ENCODE assay signal across 7 cellular contexts in the genomic region with DNA sequence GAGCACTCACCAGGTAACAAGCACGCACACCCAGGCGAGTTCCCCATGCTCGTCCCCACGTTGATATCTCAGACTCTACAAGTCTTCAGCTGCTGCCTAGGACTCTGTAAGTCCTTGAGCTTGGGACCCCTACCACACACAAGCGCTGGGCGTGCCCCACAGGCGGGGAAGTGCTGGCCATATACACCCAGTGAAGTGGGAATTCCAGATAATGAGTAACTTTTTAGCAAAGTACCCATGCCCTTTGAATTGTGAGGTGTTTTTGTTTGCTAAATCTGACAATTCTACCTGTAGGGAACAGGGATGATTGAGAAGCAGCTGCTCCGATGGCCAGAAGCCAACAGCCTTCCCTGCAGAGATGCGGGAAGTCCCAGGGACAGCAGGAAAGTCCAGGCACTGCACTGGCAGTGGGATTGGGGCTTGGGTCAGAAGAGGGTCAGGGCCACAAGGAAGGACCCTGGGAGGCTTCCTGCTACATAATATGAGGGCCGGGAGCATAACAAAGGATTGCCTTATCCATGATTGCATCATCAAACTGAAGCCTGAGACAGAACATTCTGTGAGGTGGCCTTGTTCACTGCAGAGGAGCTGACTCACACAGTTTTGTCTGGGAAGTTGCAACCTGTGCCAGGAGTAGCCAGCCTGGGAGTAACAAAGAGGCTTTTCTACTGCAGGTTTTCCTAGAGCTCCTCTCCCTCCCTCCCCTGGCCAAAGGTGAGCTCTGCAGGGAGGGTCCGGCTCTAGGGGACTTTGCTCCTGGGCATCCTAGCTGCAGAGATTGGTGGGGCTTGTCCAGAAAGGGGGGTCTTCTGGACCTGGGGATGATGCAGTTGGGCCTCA. TPM values are rescaled to one million over a fixed set of nuclear protein-coding genes. Genes with fewer than 3 reads are reported as not detected.
DNase-seq lines count a peak whose midpoint lies in the region; ATAC-seq and TF ChIP-seq lines count a peak whose summit lies in the region.

No MANE protein-coding gene starts in this region.

- H4K20me1 ChIP-seq in mammary epithelial cell (ENCODE audit: insufficient read depth, low read length), result no peaks in the 10 kb centered on the region

- H3K27ac Mint-ChIP-seq in activated CD4-positive, alpha-beta T cell treated with anti-CD3 and anti-CD28 coated beads, Interleukin-2, amount 10 ng/mL, durations not matched to agents 7 days and 5 days, result no peak overlapping the region
- no peak overlapping the region for H3K27ac Mint-ChIP-seq in activated naive CD8-positive, alpha-beta T cell treated with anti-CD3 and anti-CD28 coated beads, Interleukin-2, amount 50 U/mL, for 24 hours

- POLR2A ChIA-PET in activated CD4-positive, alpha-beta T cell treated with anti-CD3 and anti-CD28 coated beads, Interleukin-2, amount 10 ng/mL, durations not matched to agents 7 days and 5 days (lab: Charles Lee), result interaction anchor here (0.6 kb wide), 1 partner anchor 392 kb away, joined by 3 read pairs; no protein-coding TSS in a partner anchor

- H3K36me3 Mint-ChIP-seq in activated CD4-positive, alpha-beta T cell treated with anti-CD3 and anti-CD28 coated beads, Interleukin-2, amount 10 ng/mL, durations not matched to agents 7 days and 5 days (ENCODE audit: low read depth), result no peaks in the 10 kb centered on the region
- H3K36me3 Mint-ChIP-seq in activated naive CD8-positive, alpha-beta T cell treated with anti-CD3 and anti-CD28 coated beads, Interleukin-2, amount 50 U/mL, for 24 hours (ENCODE audit: low read depth), result no peaks in the 10 kb centered on the region

- DNase-seq in mammary epithelial cell (peak; percentile 99), left kidney (ENCODE audit: low read depth, low spot score) (peak; percentile 68), tibial artery (peak; percentile 79 to 83), DMS79 treated with DMSO at 0.1 percent for 48 hours (lab: John Stamatoyannopoulos, UW) (no peak)
- no peak for DNase-seq in activated CD4-positive, alpha-beta T cell treated with anti-CD3 and anti-CD28 coated beads, Interleukin-2, amount 10 ng/mL, durations not matched to agents 7 days and 5 days
- DNase-seq in activated naive CD8-positive, alpha-beta T cell treated with anti-CD3 and anti-CD28 coated beads, Interleukin-2, amount 50 U/mL, for 24 hours, result no peak

- peak overlapping the region; percentile 93 for H3K27ac ChIP-seq in mammary epithelial cell (ENCODE audit: insufficient read depth, low read depth, low read length)
- peak overlapping the region; percentile 70 to 74 for H3K27ac ChIP-seq in tibial artery

- peaks cover 43% of the 10 kb centered on the region for H3K4me1 ChIP-seq in mammary epithelial cell (ENCODE audit: insufficient read depth, low read length)
- peaks cover 0 to 44% (median 29%) of the 10 kb centered on the region in 4 donors for H3K4me1 ChIP-seq in tibial artery

- peak overlapping the region; percentile 73 for H2AFZ ChIP-seq in mammary epithelial cell (ENCODE audit: low read depth, low read length)

- intact Hi-C loops in mammary epithelial cell (cut with micrococcal nuclease) (loop anchor here (1.0 kb wide), 1 partner anchor 11 kb away; no protein-coding TSS in a partner anchor), tibial artery (cut with DNase I; ENCODE audit: low total_unique reads) (no loop called here)

- H3K79me2 ChIP-seq in mammary epithelial cell (ENCODE audit: insufficient read depth, low read length), result no peaks in the 10 kb centered on the region

- 4% methylated on average over 10 of the region's 11 CpGs for WGBS in mammary epithelial cell (ENCODE audit: low coverage, missing lambda C conversion rate)

- CTCF ChIA-PET in mammary epithelial cell (lab: Charles Lee; ENCODE audit: low non-redundant PET), result no interaction called here
- CTCF ChIA-PET in activated CD4-positive, alpha-beta T cell treated with anti-CD3 and anti-CD28 coated beads, Interleukin-2, amount 10 ng/mL, durations not matched to agents 7 days and 5 days (lab: Charles Lee), result no interaction called here

- no TSS peak for BruUV-seq in mammary epithelial cell (replicated peaks; lab: Mats Ljungman, UMichigan)

- no peak for ATAC-seq in activated naive CD8-positive, alpha-beta T cell treated with anti-CD3 and anti-CD28 coated beads, Interleukin-2, amount 50 U/mL, for 24 hours

- H3K9me3 ChIP-seq in mammary epithelial cell (replicated peaks; ENCODE audit: insufficient read depth, low read length) (no peaks in the 10 kb centered on the region), tibial artery (no peaks in the 10 kb centered on the region)

- peak overlapping the region in 1 of 3 experiments; percentile 8 for H3K4me3 ChIP-seq in mammary epithelial cell (replicated peaks in 1 of 3; ENCODE audit: insufficient read depth in 1 of 3, low read depth in 2 of 3, low read length in 3 of 3)
- H3K4me3 ChIP-seq in tibial artery, result no peak overlapping the region

- H3K27me3 Mint-ChIP-seq in activated CD4-positive, alpha-beta T cell treated with anti-CD3 and anti-CD28 coated beads, Interleukin-2, amount 10 ng/mL, durations not matched to agents 7 days and 5 days, result no peaks in the 10 kb centered on the region
- H3K27me3 Mint-ChIP-seq in activated naive CD8-positive, alpha-beta T cell treated with anti-CD3 and anti-CD28 coated beads, Interleukin-2, amount 50 U/mL, for 24 hours, result peaks cover 5% of the 10 kb centered on the region

- dilution Hi-C loops in mammary epithelial cell (cut with HindIII; ENCODE audit: low sequenced_read_pairs), result no loop called here

- no peak overlapping the region for H3K4me3 Mint-ChIP-seq in activated CD4-positive, alpha-beta T cell treated with anti-CD3 and anti-CD28 coated beads, Interleukin-2, amount 10 ng/mL, durations not matched to agents 7 days and 5 days
- no peak overlapping the region for H3K4me3 Mint-ChIP-seq in activated naive CD8-positive, alpha-beta T cell treated with anti-CD3 and anti-CD28 coated beads, Interleukin-2, amount 50 U/mL, for 24 hours

- in situ Hi-C loops in mammary epithelial cell (cut with MboI; ENCODE audit: low sequenced_read_pairs in 2 of 2), result no loop called here

- TF ChIP-seq CTCF in mammary epithelial cell (conservative IDR thresholded peaks at IDR 0.05 in 1 of 2, IDR thresholded peaks at IDR 0.05 in 1 of 2; ENCODE audit: extremely low read depth in 1 of 2, insufficient read depth in 1 of 2, low read depth in 1 of 2, low read length in 2 of 2) (peak; percentile 31 to 37), tibial artery (IDR thresholded peaks at IDR 0.05) (no peak)

- H3K27me3 ChIP-seq in mammary epithelial cell (ENCODE audit: insufficient read depth, low read length) (no peaks in the 10 kb centered on the region), tibial artery (no peaks in the 10 kb centered on the region)

- peak overlapping the region; percentile 72 for H3K9ac ChIP-seq in mammary epithelial cell (ENCODE audit: insufficient read depth, low read length)

- TF ChIP-seq RAD21 in Ishikawa (IDR thresholded peaks at IDR 0.05; ENCODE audit: low read depth), result no peak

- no peak for TF ChIP-seq EP300 in Ishikawa (IDR thresholded peaks at IDR 0.05; ENCODE audit: borderline replicate concordance)

- H3K4me2 ChIP-seq in mammary epithelial cell (ENCODE audit: insufficient read depth, low read depth, low read length), result peak overlapping the region; percentile 56

- H3K36me3 ChIP-seq in mammary epithelial cell (ENCODE audit: insufficient read depth, low read length) (no peaks in the 10 kb centered on the region), tibial artery (no peaks in the 10 kb centered on the region)

- no peaks in the 10 kb centered on the region for H3K4me1 Mint-ChIP-seq in activated CD4-positive, alpha-beta T cell treated with anti-CD3 and anti-CD28 coated beads, Interleukin-2, amount 10 ng/mL, durations not matched to agents 7 days and 5 days
- H3K4me1 Mint-ChIP-seq in activated naive CD8-positive, alpha-beta T cell treated with anti-CD3 and anti-CD28 coated beads, Interleukin-2, amount 50 U/mL, for 24 hours, result no peaks in the 10 kb centered on the region

- no peaks in the 10 kb centered on the region for H3K9me3 Mint-ChIP-seq in activated CD4-positive, alpha-beta T cell treated with anti-CD3 and anti-CD28 coated beads, Interleukin-2, amount 10 ng/mL, durations not matched to agents 7 days and 5 days
- no peaks in the 10 kb centered on the region for H3K9me3 Mint-ChIP-seq in activated naive CD8-positive, alpha-beta T cell treated with anti-CD3 and anti-CD28 coated beads, Interleukin-2, amount 50 U/mL, for 24 hours

TF ChIP-seq in Ishikawa, 13 proteins besides CTCF, POLR2A, EP300 and RAD21:
- TF ChIP-seq ZBTB7A (IDR thresholded peaks at IDR 0.05; ENCODE audit: low read depth) (no peak), USF1 (IDR thresholded peaks at IDR 0.05) (no peak), TAF1 (IDR thresholded peaks at IDR 0.05; ENCODE audit: low read depth) (no peak), EGR1 (IDR thresholded peaks at IDR 0.05) (no peak), CEBPB (IDR thresholded peaks at IDR 0.05) (peak; percentile 67), YY1 (IDR thresholded peaks at IDR 0.05; ENCODE audit: low read depth) (no peak), FOXM1 (IDR thresholded peaks at IDR 0.05; ENCODE audit: borderline replicate concordance, low read depth) (no peak), CREB1 (IDR thresholded peaks at IDR 0.05; ENCODE audit: low read depth) (no peak)

RNA-seq across cellular contexts. Expression of gene SERPINA3, which starts 13.2 kb away (rescaled TPM):
- 100 to 1,000 TPM in 1 of 2 donors, 1 to 10 TPM in 1; 5.2 to 998 TPM for total RNA-seq in mammary epithelial cell
- polyA plus RNA-seq in mammary epithelial cell, result 17.5 TPM
- 7.9 TPM for polyA minus RNA-seq in mammary epithelial cell
- not detected for total RNA-seq in activated CD4-positive, alpha-beta T cell treated with anti-CD3 and anti-CD28 coated beads, Interleukin-2, amount 10 ng/mL, durations not matched to agents 7 days and 5 days

RNA-seq across cellular contexts. Expression of gene SERPINA5, which starts 17.8 kb away (rescaled TPM):
- total RNA-seq in mammary epithelial cell, result 1 to 10 TPM in 1 of 2 donors, not detected in 1; 1.7 TPM
- 0.22 TPM for polyA plus RNA-seq in mammary epithelial cell
- polyA minus RNA-seq in mammary epithelial cell, result not detected
- total RNA-seq in activated CD4-positive, alpha-beta T cell treated with anti-CD3 and anti-CD28 coated beads, Interleukin-2, amount 10 ng/mL, durations not matched to agents 7 days and 5 days, result not detected

RNA-seq across cellular contexts. Expression of gene SERPINA4, which starts 37.8 kb away (rescaled TPM):
- total RNA-seq in mammary epithelial cell, result not detected
- polyA plus RNA-seq in mammary epithelial cell, result not detected
- polyA minus RNA-seq in mammary epithelial cell, result not detected
- not detected for total RNA-seq in activated CD4-positive, alpha-beta T cell treated with anti-CD3 and anti-CD28 coated beads, Interleukin-2, amount 10 ng/mL, durations not matched to agents 7 days and 5 days

Comparison
In these comparisons a context has a peak if more than half of its experiments do, and no peak if none do; other contexts are left out.
1. DNase-seq: peak in mammary epithelial cell (single experiment), left kidney (single experiment) and tibial artery (2 of 2); none in activated CD4-positive, alpha-beta T cell treated with anti-CD3 and anti-CD28 coated beads, Interleukin-2, amount 10 ng/mL, durations not matched to agents 7 days and 5 days (single experiment), DMS79 treated with DMSO at 0.1 percent for 48 hours (single experiment) and activated naive CD8-positive, alpha-beta T cell treated with anti-CD3 and anti-CD28 coated beads, Interleukin-2, amount 50 U/mL, for 24 hours (single experiment).
2. CTCF ChIP-seq: peak in mammary epithelial cell (2 of 2); none in tibial artery (0 of 2).
3. RNA of gene SERPINA3, which starts 13.2 kb away (total RNA-seq): 5.2 to 998 TPM in mammary epithelial cell; not detected in activated CD4-positive, alpha-beta T cell treated with anti-CD3 and anti-CD28 coated beads, Interleukin-2, amount 10 ng/mL, durations not matched to agents 7 days and 5 days; every median in the first group is over 4 times any median in the second.